Comparison of ENCODE assay signal across 11 cellular contexts in genomic region chr11:45664376-45665205, GRCh38. TPM values are rescaled to one million over a fixed set of nuclear protein-coding genes. Genes with fewer than 3 reads are reported as not detected.
DNase-seq lines count a peak whose midpoint lies in the region; FAIRE-seq and TF ChIP-seq lines count a peak whose summit lies in the region.
"Had no signal": no experiment of that assay in that cellular context is flagged by ENCODE, and none has a peak within 500 bp of the region (broad histone marks: within the 10 kb centered on the region; RNA-seq: fewer than 3 reads in every experiment).

No MANE protein-coding gene starts in this region.

- H3K4me3 ChIP-seq in stomach: peak overlapping the region; percentile 63 to 74 (median 67)

- no peak for TF ChIP-seq CTCF in stomach (IDR thresholded peaks at IDR 0.05)

- TF ChIP-seq POLR2A in stomach (IDR thresholded peaks at IDR 0.05) (no peak), GM12892 (IDR thresholded peaks at IDR 0.05; ENCODE audit: low read depth, low read length) (no peak)

- H3K36me3 ChIP-seq in stomach: no peaks in the 10 kb centered on the region

- intact Hi-C loops in stomach (cut with DNase I; ENCODE audit: low total_unique reads): no loop called here

- peaks cover 14 to 41% (median 32%) of the 10 kb centered on the region in 4 donors for H3K4me1 ChIP-seq in stomach

- 1 to 4% (median 1%) methylated on average over 33 to 76 of the region's 76 CpGs for WGBS in stomach, 5 donors

- DNase-seq in DMS 273 (lab: John Stamatoyannopoulos, UW; ENCODE audit: unreplicated experiment) (peak; percentile 39), DMS 273 treated with DMSO at 0.1 percent for 48 hours (lab: John Stamatoyannopoulos, UW) (no peak), caudate nucleus (lab: John Stamatoyannopoulos, UW) (no peak), stomach (no peak), GM12892 (ENCODE audit: insufficient read length) (no peak), NCI-H2196 (lab: John Stamatoyannopoulos, UW; ENCODE audit: unreplicated experiment) (no peak), dermis blood vessel endothelial cell (no peak)
- DNase-seq: NK-92 treated with Interleukin-12 subunit alpha and Interleukin-12 subunit beta, amount 100 ng/mL, for 24 hours had no signal

- H3K9me3 ChIP-seq in stomach: no peaks in the 10 kb centered on the region

- H3K27ac ChIP-seq in caudate nucleus (ENCODE audit: low read depth, low read length): peak overlapping the region; percentile 78
- H3K27ac ChIP-seq in layer of hippocampus (ENCODE audit: low read depth, low read length): peak overlapping the region; percentile 52
- peak overlapping the region in 3 of 5 donors; percentile 39 to 68 (median 44) for H3K27ac ChIP-seq in stomach
- H3K27ac ChIP-seq: 22Rv1 had no signal

- no peak for FAIRE-seq in GM12892 (lab: Jason Lieb, UNC)

- no peak for TF ChIP-seq EP300 in stomach (IDR thresholded peaks at IDR 0.05)

- H3K27me3 ChIP-seq in layer of hippocampus (ENCODE audit: control insufficient read depth, insufficient read depth, low read length) (peaks cover 21% of the 10 kb centered on the region), stomach (peaks cover 0 to 79% (median 64%) of the 10 kb centered on the region in 3 donors)

RNA-seq across cellular contexts. Expression of gene CHST1, which starts 0.8 kb away (rescaled TPM):
- 1 to 10 TPM in 2 of 5 donors, under 1 TPM in 1, not detected in 2; 0.37 to 4.9 (median 1.7) TPM for total RNA-seq in stomach
- polyA plus RNA-seq in stomach: 1 to 10 TPM in 2 of 3 donors, under 1 TPM in 1; 0.65 to 2.4 (median 1.7) TPM
- not detected for polyA plus RNA-seq in GM12892 (2012; ENCODE audit: missing spikeins)
- 15.7 and 23.1 TPM in 2 replicates for total RNA-seq in dermis blood vessel endothelial cell
- total RNA-seq: activated T-helper 17 cell treated with anti-CD3 and anti-CD28 coated beads, Interleukin-2, amount 50 U/mL, for 72 hours had no signal
